Comparison of ENCODE assay signal across 8 cellular contexts in the genomic region with DNA sequence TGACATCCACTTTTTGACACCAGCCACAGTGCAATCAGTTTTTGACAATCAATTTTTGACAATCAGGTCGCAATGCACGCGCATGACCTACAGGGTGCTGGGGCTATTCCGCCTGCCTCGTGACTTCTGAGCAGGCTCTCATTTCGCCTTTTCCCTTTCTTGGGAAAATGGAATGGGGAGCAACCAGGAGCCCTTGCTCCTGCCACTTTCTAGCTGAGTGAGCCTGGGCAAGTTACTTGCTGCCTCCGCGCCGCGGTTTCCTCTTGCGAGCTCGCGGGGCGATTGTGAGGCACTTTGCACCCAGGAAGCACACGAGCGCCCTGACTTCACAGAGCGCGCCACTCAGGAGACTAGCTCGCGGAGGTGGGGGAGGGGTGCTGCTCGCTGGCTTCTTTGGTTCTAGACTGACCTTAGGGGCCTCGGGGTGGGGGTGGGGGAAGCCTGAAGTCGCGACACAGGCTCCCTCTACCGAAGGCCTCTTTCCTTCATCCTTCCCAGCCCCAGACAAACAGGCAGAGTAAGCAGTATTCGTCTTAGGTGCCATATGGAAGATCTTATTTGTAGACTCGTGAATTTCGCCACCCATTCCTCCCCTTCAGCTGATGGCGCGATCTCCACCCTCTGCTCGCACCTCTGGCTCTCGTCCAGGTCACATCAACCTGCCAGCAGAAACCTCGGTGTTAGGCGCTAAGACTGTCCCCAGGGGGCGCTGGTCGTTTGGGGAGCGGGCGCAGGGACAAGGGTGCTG. TPM values are rescaled to one million over a fixed set of nuclear protein-coding genes. Genes with fewer than 3 reads are reported as not detected.
DNase-seq lines count a peak whose midpoint lies in the region; ATAC-seq and TF ChIP-seq lines count a peak whose summit lies in the region.

No MANE protein-coding gene starts in this region.

- in situ Hi-C loops in T47D (cut with HindIII; ENCODE audit: low pct_unique_long_range_greater_than_20kb, low sequenced_read_pairs) = no loop called here

- no peaks in the 10 kb centered on the region; the same call in 1 of the 2 replicates for H3K36me3 Mint-ChIP-seq in HFFc6 (ENCODE audit: low read depth)

- ATAC-seq in GM21367 (IDR thresholded peaks at IDR 0.05; ENCODE audit: unreplicated experiment) = no peak

- H3K27me3 Mint-ChIP-seq in HFFc6 (ENCODE audit: insufficient read depth) = no peaks in the 10 kb centered on the region; the same call in 1 of the 2 replicates

- peaks cover 15% of the 10 kb centered on the region for H3K4me1 Mint-ChIP-seq in HFFc6 (ENCODE audit: low read depth)

- DNase-seq in DMS53 treated with DMSO at 0.1 percent for 48 hours (lab: John Stamatoyannopoulos, UW; ENCODE audit: unreplicated experiment) (peak; percentile 97), HFFc6 (peak; percentile 68), NCI-H2029 (lab: John Stamatoyannopoulos, UW) (peak; percentile 83), WERI-Rb-1 (peak; percentile 89), T47D (ENCODE audit: low read depth in 1 of 2, low spot score in 1 of 2) (peak; percentile 84 to 95)

- peak; percentile 92 for TF ChIP-seq CTCF in HFFc6 (IDR thresholded peaks at IDR 0.05)
- peak; percentile 90 for TF ChIP-seq CTCF in WERI-Rb-1 (IDR thresholded peaks at IDR 0.05; ENCODE audit: low read depth, low read length)

- H3K27ac Mint-ChIP-seq in HFFc6 = peak overlapping the region; percentile 56; the same call in 1 of the 2 replicates

- H3K4me1 ChIP-seq in skeletal muscle satellite cell (ENCODE audit: control insufficient read depth, insufficient read depth, low read length) = peaks cover 7% of the 10 kb centered on the region

- H3K27ac ChIP-seq in WERI-Rb-1 = no peak overlapping the region

- no peaks in the 10 kb centered on the region for H3K27me3 ChIP-seq in WERI-Rb-1 (ENCODE audit: insufficient read depth, low read depth, severe bottlenecking)
- no peaks in the 10 kb centered on the region for H3K27me3 ChIP-seq in skeletal muscle satellite cell (ENCODE audit: control insufficient read depth, insufficient read depth, low read length)

- H3K36me3 ChIP-seq in WERI-Rb-1 = peaks cover 12% of the 10 kb centered on the region
- H3K36me3 ChIP-seq in skeletal muscle satellite cell (ENCODE audit: insufficient read depth, low read length) = peaks cover 2% of the 10 kb centered on the region

- H3K9me3 ChIP-seq in WERI-Rb-1 (ENCODE audit: severe bottlenecking) (no peaks in the 10 kb centered on the region), iPS-18c (ENCODE audit: control insufficient read depth, insufficient read depth, low read length) (no peaks in the 10 kb centered on the region), skeletal muscle satellite cell (replicated peaks; ENCODE audit: low read length) (no peaks in the 10 kb centered on the region)

- peak overlapping the region; percentile 35 for H3K9ac ChIP-seq in skeletal muscle satellite cell (ENCODE audit: low read depth, low read length)

- H3K9me3 Mint-ChIP-seq in HFFc6 = no peaks in the 10 kb centered on the region

- H3K4me2 ChIP-seq in skeletal muscle satellite cell (ENCODE audit: low read length) = peak overlapping the region; percentile 83

- H3K4me3 ChIP-seq in WERI-Rb-1 (ENCODE audit: low read depth, low read length) = no peak overlapping the region
- peak overlapping the region; percentile 45 for H3K4me3 ChIP-seq in iPS-18c (ENCODE audit: insufficient read depth, low read depth, low read length)
- H3K4me3 ChIP-seq in skeletal muscle satellite cell (ENCODE audit: low read length) = peak overlapping the region; percentile 67

- H3K4me3 Mint-ChIP-seq in HFFc6 = peak overlapping the region; percentile 89

RNA-seq across cellular contexts. Expression of a gene that starts 4.6 kb away (rescaled TPM):
- not detected for total RNA-seq in HFFc6 (2021; fragmentation: NEBNext Ultra II Directional; extraction: Animal tissue kit (Norgen Biotek cat#: 25700))
- total RNA-seq in skeletal muscle satellite cell (2012; rRNA removed) = not detected in 2 replicates

RNA-seq across cellular contexts. Expression of a gene that starts 10.6 kb away (rescaled TPM):
- 10 to 100 TPM; 22.9 to 34.1 (median 27.6) TPM for total RNA-seq in HFFc6 (2021; fragmentation: NEBNext Ultra II Directional; extraction: Animal tissue kit (Norgen Biotek cat#: 25700))
- total RNA-seq in skeletal muscle satellite cell (2012; rRNA removed) = 18.6 and 18.8 TPM in 2 replicates

RNA-seq across cellular contexts. Expression of a gene that starts 25.3 kb away (rescaled TPM):
- total RNA-seq in HFFc6 (2021; fragmentation: NEBNext Ultra II Directional; extraction: Animal tissue kit (Norgen Biotek cat#: 25700)) = 100 to 1,000 TPM; 122 to 146 (median 135) TPM
- total RNA-seq in skeletal muscle satellite cell (2012; rRNA removed) = 72.8 and 93.0 TPM in 2 replicates

RNA-seq across cellular contexts. Expression of a gene that starts 34.6 kb away (rescaled TPM):
- 10 to 100 TPM; 15.2 to 19.5 (median 19.0) TPM for total RNA-seq in HFFc6 (2021; fragmentation: NEBNext Ultra II Directional; extraction: Animal tissue kit (Norgen Biotek cat#: 25700))
- total RNA-seq in skeletal muscle satellite cell (2012; rRNA removed) = 1.3 and 1.5 TPM in 2 replicates

RNA-seq across cellular contexts. Expression of a gene that starts 42.4 kb away (rescaled TPM):
- total RNA-seq in HFFc6 (2021; fragmentation: NEBNext Ultra II Directional; extraction: Animal tissue kit (Norgen Biotek cat#: 25700)) = 10 to 100 TPM; 76.7 to 94.0 (median 81.8) TPM
- 21.5 and 40.6 TPM in 2 replicates for total RNA-seq in skeletal muscle satellite cell (2012; rRNA removed)
